ENCODE assay signal across 22 cellular contexts in the genomic region with DNA sequence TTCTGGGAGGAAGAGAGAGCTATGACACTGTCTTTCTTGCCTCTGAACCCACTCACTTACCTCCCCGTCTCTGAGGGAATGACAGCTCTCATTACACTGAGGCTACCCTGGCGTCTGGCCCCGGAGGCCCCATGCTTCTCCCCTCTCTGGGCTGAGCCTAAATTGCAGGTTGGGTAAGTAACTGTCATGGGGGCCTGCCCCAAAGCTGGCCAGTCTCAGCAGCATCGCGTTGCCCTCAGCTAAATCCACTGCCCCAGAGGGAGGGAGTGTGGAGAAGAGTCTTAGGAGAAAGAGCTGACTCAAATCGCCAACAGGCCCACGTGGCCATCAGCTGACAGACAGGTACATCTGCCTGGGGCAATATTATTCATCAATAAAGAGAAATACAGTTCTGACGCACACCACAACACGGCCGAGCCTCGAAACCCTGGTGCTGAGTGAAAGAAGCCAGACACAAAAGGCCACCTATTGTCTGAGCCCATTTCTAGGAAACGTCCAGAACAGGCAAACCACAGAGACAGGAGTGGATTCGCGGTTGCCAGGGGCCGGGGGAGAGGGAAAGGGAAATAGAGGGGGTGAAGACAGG.
A peak's percentile ranks its signal among the peaks of the same experiment; 100 is the strongest.
DNase-seq lines count a peak whose midpoint lies in the region; ATAC-seq and TF ChIP-seq lines count a peak whose summit lies in the region.
"Had no signal": no experiment of that assay in that cellular context is flagged by ENCODE, and none has a peak within 500 bp of the region (broad histone marks: within the 10 kb centered on the region; RNA-seq: fewer than 3 reads in every experiment).

No MANE protein-coding gene starts in this region.

- H3K36me3 Mint-ChIP-seq in activated T-helper 17 cell treated with anti-CD3 and anti-CD28 coated beads, Interleukin-2, amount 50 U/mL, for 72 hours (ENCODE audit: low read depth) = peaks cover 6% of the 10 kb centered on the region
- no peaks in the 10 kb centered on the region for H3K36me3 Mint-ChIP-seq in CD4-positive, alpha-beta T cell (ENCODE audit: low read depth)
- H3K36me3 Mint-ChIP-seq: stimulated activated memory B cell treated with anti-CD40 and anti-IgM and Interleukin-4, amounts not matched to agents 10 μg/mL and 1 μg/mL and 100 μg/mL, for 72 hours had no signal

- H3K27me3 Mint-ChIP-seq in activated T-helper 17 cell treated with anti-CD3 and anti-CD28 coated beads, Interleukin-2, amount 50 U/mL, for 72 hours = peaks cover 3% of the 10 kb centered on the region
- peaks cover 12% of the 10 kb centered on the region for H3K27me3 Mint-ChIP-seq in CD4-positive, alpha-beta T cell
- H3K27me3 Mint-ChIP-seq: stimulated activated memory B cell treated with anti-CD40 and anti-IgM and Interleukin-4, amounts not matched to agents 10 μg/mL and 1 μg/mL and 100 μg/mL, for 72 hours had no signal

- peaks cover 5% of the 10 kb centered on the region for H3K4me1 Mint-ChIP-seq in activated T-helper 17 cell treated with anti-CD3 and anti-CD28 coated beads, Interleukin-2, amount 50 U/mL, for 72 hours
- no peaks in the 10 kb centered on the region for H3K4me1 Mint-ChIP-seq in CD4-positive, alpha-beta T cell (ENCODE audit: low read depth)
- H3K4me1 Mint-ChIP-seq: activated B cell treated with CpG ODN at 0.5 μM for 24 hours; stimulated activated memory B cell treated with anti-CD40 and anti-IgM and Interleukin-4, amounts not matched to agents 10 μg/mL and 1 μg/mL and 100 μg/mL, for 72 hours had no signal

- no peak overlapping the region for H3K27ac ChIP-seq in BLaER1 treated with 17β-estradiol and CSF1 and Interleukin-3, amounts not matched to agents 10 nM and 100 nM
- no peak overlapping the region for H3K27ac ChIP-seq in CD4-positive, alpha-beta T cell (ENCODE audit: low read depth, low read length)
- H3K27ac ChIP-seq: dorsolateral prefrontal cortex, neutrophil, thyroid gland had no signal

- H3K4me1 ChIP-seq in BLaER1 treated with 17β-estradiol and CSF1 and Interleukin-3, amounts not matched to agents 10 nM and 100 nM = peaks cover 0 to 21% (median 13%) of the 10 kb centered on the region in 10 experiments; a peak in 12 of 20 replicates
- H3K4me1 ChIP-seq: thyroid gland had no signal

- H3K4me2 ChIP-seq in BLaER1 treated with 17β-estradiol and CSF1 and Interleukin-3, amounts not matched to agents 10 nM and 100 nM = peak overlapping the region in 9 of 11 experiments; percentile 8 to 55 (median 24); a peak in 12 of 22 replicates
- H3K4me2 ChIP-seq: SK-N-SH had no signal

- no peak overlapping the region for H3K4me3 Mint-ChIP-seq in activated T-helper 17 cell treated with anti-CD3 and anti-CD28 coated beads, Interleukin-2, amount 50 U/mL, for 72 hours
- H3K4me3 Mint-ChIP-seq in CD4-positive, alpha-beta T cell = no peak overlapping the region
- H3K4me3 Mint-ChIP-seq: activated B cell treated with CpG ODN at 0.5 μM for 24 hours; stimulated activated memory B cell treated with anti-CD40 and anti-IgM and Interleukin-4, amounts not matched to agents 10 μg/mL and 1 μg/mL and 100 μg/mL, for 72 hours; T-helper 2 cell treated with Interferon-gamma antibody and Interleukin-4, amounts not matched to agents 5 μg/mL and 100 μg/mL, for 36 hours had no signal

- POLR2A ChIA-PET in CD4-positive, alpha-beta T cell (lab: Charles Lee) = no interaction called here

- intact Hi-C loops in CD4-positive, alpha-beta T cell (cut with DNase I, micrococcal nuclease) = no loop called here
- intact Hi-C loops in left cardiac atrium (cut with DNase I) = no loop called here

- H3K27me3 ChIP-seq in BLaER1 treated with 17β-estradiol and CSF1 and Interleukin-3, amounts not matched to agents 10 nM and 100 nM = no peaks in the 10 kb centered on the region
- no peaks in the 10 kb centered on the region for H3K27me3 ChIP-seq in CD4-positive, alpha-beta T cell (ENCODE audit: control insufficient read depth, insufficient read depth, low read length)
- H3K27me3 ChIP-seq: dorsolateral prefrontal cortex, thyroid gland had no signal

- H3K36me3 ChIP-seq in BLaER1 treated with 17β-estradiol and CSF1 and Interleukin-3, amounts not matched to agents 10 nM and 100 nM = no peaks in the 10 kb centered on the region
- H3K36me3 ChIP-seq: neutrophil, thyroid gland had no signal

- no peak for TF ChIP-seq CTCF in CD4-positive, alpha-beta T cell (IDR thresholded peaks at IDR 0.05)

- H3K9me3 Mint-ChIP-seq in activated T-helper 17 cell treated with anti-CD3 and anti-CD28 coated beads, Interleukin-2, amount 50 U/mL, for 72 hours = peaks cover 4% of the 10 kb centered on the region
- H3K9me3 Mint-ChIP-seq in CD4-positive, alpha-beta T cell = no peaks in the 10 kb centered on the region

- no peaks in the 10 kb centered on the region for H3K9me3 ChIP-seq in BLaER1 treated with 17β-estradiol and CSF1 and Interleukin-3, amounts not matched to agents 10 nM and 100 nM (replicated peaks in 1 of 11)
- H3K9me3 ChIP-seq in CD4-positive, alpha-beta T cell (ENCODE audit: control insufficient read depth, low read length) = no peaks in the 10 kb centered on the region
- H3K9me3 ChIP-seq: mucosa of descending colon, neutrophil, SK-N-SH, thyroid gland had no signal

- no peak overlapping the region for H3K9ac ChIP-seq in BLaER1 treated with 17β-estradiol and CSF1 and Interleukin-3, amounts not matched to agents 10 nM and 100 nM
- H3K9ac ChIP-seq: SK-N-SH had no signal

- peak; percentile 61 for ATAC-seq in activated T-helper 17 cell treated with anti-CD3 and anti-CD28 coated beads, Interleukin-2, amount 50 U/mL, for 72 hours (replicated peaks)
- ATAC-seq in CD4-positive, alpha-beta T cell (ENCODE audit: poor library complexity) = no peak
- no peak for ATAC-seq in left cardiac atrium
- ATAC-seq: left ventricle myocardium superior; mucosa of descending colon; stimulated activated memory B cell treated with anti-CD40 and anti-IgM and Interleukin-4, amounts not matched to agents 10 μg/mL and 1 μg/mL and 100 μg/mL, for 72 hours had no signal

- H4K20me1 ChIP-seq in BLaER1 treated with 17β-estradiol and CSF1 and Interleukin-3, amounts not matched to agents 10 nM and 100 nM = no peaks in the 10 kb centered on the region

- H3K27ac Mint-ChIP-seq in activated T-helper 17 cell treated with anti-CD3 and anti-CD28 coated beads, Interleukin-2, amount 50 U/mL, for 72 hours = peak overlapping the region; percentile 67
- no peak overlapping the region for H3K27ac Mint-ChIP-seq in CD4-positive, alpha-beta T cell
- H3K27ac Mint-ChIP-seq: activated B cell treated with CpG ODN at 0.5 μM for 24 hours; stimulated activated memory B cell treated with anti-CD40 and anti-IgM and Interleukin-4, amounts not matched to agents 10 μg/mL and 1 μg/mL and 100 μg/mL, for 72 hours; T-helper 2 cell treated with Interferon-gamma antibody and Interleukin-4, amounts not matched to agents 5 μg/mL and 100 μg/mL, for 36 hours had no signal

- CTCF ChIA-PET in CD4-positive, alpha-beta T cell (lab: Charles Lee) = no interaction called here

- peak; percentile 41 for DNase-seq in M059J (ENCODE audit: low read depth)
- DNase-seq in mesenteric fat pad (ENCODE audit: low spot score) = peak; percentile 41
- no peak for DNase-seq in CD4-positive, alpha-beta T cell
- DNase-seq in left cardiac atrium = no peak
- no peak for DNase-seq in NCI-H446 (lab: John Stamatoyannopoulos, UW)
- DNase-seq: activated B cell treated with CpG ODN at 0.5 μM for 24 hours; amniotic stem cell; dorsolateral prefrontal cortex; EL; erythroblast; IMR-90; left ventricle myocardium superior; mucosa of descending colon; NCI-H524; SK-N-SH; stimulated activated CD4-positive, alpha-beta T cell treated with anti-CD3 and anti-CD28 coated beads, Interleukin-12 subunit alpha, Interleukin-12 subunit beta, amount 100 ng/mL, for 4 hours; thyroid gland had no signal

- H3K4me3 ChIP-seq in BLaER1 treated with 17β-estradiol and CSF1 and Interleukin-3, amounts not matched to agents 10 nM and 100 nM = no peak overlapping the region
- H3K4me3 ChIP-seq: dorsolateral prefrontal cortex, mucosa of descending colon, thyroid gland had no signal

Comparison
In these comparisons a context has a peak if more than half of its experiments do, and no peak if none do; other contexts are left out.
1. DNase-seq: peak in M059J (single experiment) and mesenteric fat pad (single experiment); none in CD4-positive, alpha-beta T cell (0 of 10), left cardiac atrium (single experiment) and NCI-H446 (0 of 2).